In the genomic region with DNA sequence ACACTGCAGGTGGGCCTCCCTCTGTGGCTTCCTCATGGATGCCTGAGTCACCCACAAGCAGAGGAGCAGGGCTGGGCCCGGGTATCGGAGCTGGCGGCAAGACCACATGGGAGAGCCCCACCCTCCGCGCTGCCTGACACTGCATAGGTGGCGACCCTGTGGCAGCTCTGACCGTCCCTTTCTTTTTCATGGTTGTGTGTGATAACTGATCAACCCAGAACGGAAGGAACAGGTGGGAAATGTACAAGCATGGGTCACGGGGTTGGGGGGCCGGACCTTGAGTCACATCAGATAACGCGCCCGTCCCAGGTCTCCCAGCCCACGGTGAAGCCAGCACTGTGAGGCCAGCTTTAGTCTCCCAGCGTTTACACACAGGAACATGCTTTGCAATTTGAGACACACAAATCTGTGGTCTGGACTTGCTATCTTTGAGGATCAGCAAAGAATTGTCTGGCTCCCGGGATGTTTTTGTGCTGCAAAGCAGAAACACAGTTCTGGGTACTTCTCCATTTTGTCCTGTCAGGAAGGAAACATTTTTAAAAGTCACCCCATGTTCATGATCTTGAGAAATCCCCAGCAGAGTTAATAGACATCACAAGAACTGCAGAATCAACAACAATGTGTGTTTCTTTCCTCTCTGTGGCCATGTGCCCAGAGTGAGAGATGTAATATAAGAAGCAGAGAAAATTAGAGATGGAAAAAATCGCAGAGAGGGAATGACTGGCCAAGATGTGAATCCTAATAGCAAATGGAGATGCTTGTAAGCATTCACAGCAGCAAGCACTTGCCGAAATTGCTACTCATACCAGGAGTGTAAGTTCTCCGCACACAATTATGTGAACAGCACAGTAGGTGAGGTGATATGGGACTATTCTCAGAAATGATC, we compare ENCODE assay signal across 8 cellular contexts.
DNase-seq lines count a peak whose midpoint lies in the region; ATAC-seq and TF ChIP-seq lines count a peak whose summit lies in the region.

No MANE protein-coding gene starts in this region.

- peak; percentile 87 for ATAC-seq in HG03342 (IDR thresholded peaks at IDR 0.05; ENCODE audit: unreplicated experiment)
- peak; percentile 92 for ATAC-seq in foreskin keratinocyte

- no peaks in the 10 kb centered on the region for H3K27me3 ChIP-seq in foreskin keratinocyte

- TF ChIP-seq CTCF in VCaP (conservative IDR thresholded peaks at IDR 0.05): no peak
- TF ChIP-seq CTCF in foreskin keratinocyte (conservative IDR thresholded peaks at IDR 0.05): no peak

- DNase-seq in COLO829 (ENCODE audit: low spot score): peak; percentile 16
- DNase-seq in GM19238 (ENCODE audit: insufficient read length, low spot score): peak; percentile 48
- no peak for DNase-seq in foreskin keratinocyte
- DNase-seq in renal cortical epithelial cell (ENCODE audit: low read depth): peak; percentile 58
- DNase-seq in NCI-H510A (lab: John Stamatoyannopoulos, UW): no peak
- DNase-seq in RKO (ENCODE audit: low spot score): no peak

- H3K27ac ChIP-seq in VCaP (peak overlapping the region; percentile 100), foreskin keratinocyte (no peak overlapping the region)

- peaks cover 10% of the 10 kb centered on the region for H3K4me1 ChIP-seq in foreskin keratinocyte

Comparison
In these comparisons a context has a peak if more than half of its experiments do, and no peak if none do; other contexts are left out.
1. DNase-seq: peak in COLO829 (single experiment), GM19238 (single experiment) and renal cortical epithelial cell (single experiment); none in foreskin keratinocyte (0 of 2), NCI-H510A (single experiment) and RKO (single experiment).